Comparison of ENCODE assay signal across 8 cellular contexts in genomic region chr15:85689729-85690128, GRCh38.
A peak's percentile ranks its signal among the peaks of the same experiment; 100 is the strongest.
DNase-seq lines count a peak whose midpoint lies in the region; ATAC-seq and TF ChIP-seq lines count a peak whose summit lies in the region.

No MANE protein-coding gene starts in this region.

- peak overlapping the region; percentile 86 for H3K4me3 Mint-ChIP-seq in stimulated activated naive CD8-positive, alpha-beta T cell treated with anti-CD3 and anti-CD28 coated beads, Interleukin-15, Interleukin-2, amounts not matched to agents 100 ng/mL and 50 ng/mL, for 24 hours

- peak overlapping the region; percentile 98 for H3K27ac Mint-ChIP-seq in stimulated activated naive CD8-positive, alpha-beta T cell treated with anti-CD3 and anti-CD28 coated beads, Interleukin-15, Interleukin-2, amounts not matched to agents 100 ng/mL and 50 ng/mL, for 24 hours

- TF ChIP-seq CTCF in dorsolateral prefrontal cortex (IDR thresholded peaks at IDR 0.05 in 54 of 56, conservative IDR thresholded peaks at IDR 0.05 in 2 of 56; ENCODE audit: low read depth in 1 of 56, partially characterized antibody in 56 of 56): no peak

- H3K27ac ChIP-seq in dorsolateral prefrontal cortex (peak overlapping the region in 32 of 59 donors; percentile 1 to 80 (median 41)), mesodermal cell (ENCODE audit: low read depth, low read length, severe bottlenecking) (peak overlapping the region; percentile 58)

- H3K36me3 Mint-ChIP-seq in stimulated activated naive CD8-positive, alpha-beta T cell treated with anti-CD3 and anti-CD28 coated beads, Interleukin-15, Interleukin-2, amounts not matched to agents 100 ng/mL and 50 ng/mL, for 24 hours (ENCODE audit: low read depth): peaks cover 58% of the 10 kb centered on the region

- intact Hi-C loops in dorsolateral prefrontal cortex (cut with DNase I): no loop called here

- H3K9me3 Mint-ChIP-seq in stimulated activated naive CD8-positive, alpha-beta T cell treated with anti-CD3 and anti-CD28 coated beads, Interleukin-15, Interleukin-2, amounts not matched to agents 100 ng/mL and 50 ng/mL, for 24 hours: no peaks in the 10 kb centered on the region

- peaks cover 0 to 3% (median 0%) of the 10 kb centered on the region in 45 donors for H3K27me3 ChIP-seq in dorsolateral prefrontal cortex

- 15 to 20% methylated on average over 4 to 8 of the region's 9 CpGs for WGBS in mesodermal cell (ENCODE audit: insufficient coverage in 2 of 2), 2 experiments

- peak; percentile 58 for DNase-seq in activated CD4-positive, CD25-positive, alpha-beta regulatory T cell treated with anti-CD3 and anti-CD28 coated beads, Interleukin-2, amount 50 U/mL, for 72 hours
- DNase-seq in dorsolateral prefrontal cortex (peak in 5 of 10 donors; percentile 19 to 47 (median 35)), HCEC 1CT (no peak), HuH-7.5 (ENCODE audit: low spot score) (no peak)

- ATAC-seq in GM18868 (IDR thresholded peaks at IDR 0.05; ENCODE audit: unreplicated experiment) (peak; percentile 34), HG03159 (IDR thresholded peaks at IDR 0.05; ENCODE audit: unreplicated experiment) (peak; percentile 44)

- H3K4me3 ChIP-seq in dorsolateral prefrontal cortex: peak overlapping the region in 57 of 59 donors; percentile 4 to 65 (median 47)
- H3K4me3 ChIP-seq in mesodermal cell (ENCODE audit: extremely low read depth, insufficient read depth, low read length, poor library complexity, severe bottlenecking): peak overlapping the region; percentile 9

- H3K9me3 ChIP-seq in mesodermal cell (ENCODE audit: control insufficient read depth, low read length): no peaks in the 10 kb centered on the region

- peaks cover 53% of the 10 kb centered on the region for H3K36me3 ChIP-seq in mesodermal cell (ENCODE audit: control insufficient read depth, insufficient read depth, low read length)

- no peaks in the 10 kb centered on the region for H3K27me3 Mint-ChIP-seq in stimulated activated naive CD8-positive, alpha-beta T cell treated with anti-CD3 and anti-CD28 coated beads, Interleukin-15, Interleukin-2, amounts not matched to agents 100 ng/mL and 50 ng/mL, for 24 hours

- H3K4me1 Mint-ChIP-seq in stimulated activated naive CD8-positive, alpha-beta T cell treated with anti-CD3 and anti-CD28 coated beads, Interleukin-15, Interleukin-2, amounts not matched to agents 100 ng/mL and 50 ng/mL, for 24 hours (ENCODE audit: low read depth): peaks cover 80% of the 10 kb centered on the region

- peaks cover 33% of the 10 kb centered on the region for H3K4me1 ChIP-seq in mesodermal cell (ENCODE audit: control insufficient read depth, insufficient read depth, low read length, poor library complexity, severe bottlenecking)
